ENCODE assay signal across 14 cellular contexts in the genomic region with DNA sequence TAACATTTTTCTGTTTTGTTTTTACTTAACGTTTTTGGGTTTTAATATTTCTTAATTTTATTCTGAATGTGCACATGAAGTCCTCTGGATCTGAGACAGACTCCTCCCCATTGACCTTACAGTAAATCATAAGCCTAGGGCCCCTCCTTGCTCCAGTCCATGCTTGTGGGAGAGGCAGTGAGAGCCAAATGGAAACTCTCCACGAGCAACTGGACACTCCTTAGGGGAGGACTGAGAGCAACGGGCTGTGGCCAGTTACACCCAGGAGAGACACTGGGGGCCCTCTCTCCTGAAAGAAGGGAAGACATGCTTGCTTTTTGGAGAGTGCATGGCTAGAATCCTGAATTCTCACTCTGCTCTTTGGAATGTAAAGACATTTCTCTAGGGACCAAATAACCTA. TPM values are rescaled to one million over a fixed set of nuclear protein-coding genes. Genes with fewer than 3 reads are reported as not detected.
A peak's percentile ranks its signal among the peaks of the same experiment; 100 is the strongest.
DNase-seq lines count a peak whose midpoint lies in the region; ATAC-seq and TF ChIP-seq lines count a peak whose summit lies in the region.
"Had no signal": no experiment of that assay in that cellular context is flagged by ENCODE, and none has a peak within 500 bp of the region (broad histone marks: within the 10 kb centered on the region; RNA-seq: fewer than 3 reads in every experiment).

No MANE protein-coding gene starts in this region.

- intact Hi-C loops in Right ventricle myocardium inferior (cut with DNase I) (no loop called here), left ventricle myocardium inferior (cut with micrococcal nuclease) (no loop called here), vagina (cut with DNase I) (no loop called here)

- TF ChIP-seq CTCF in left ventricle myocardium inferior (IDR thresholded peaks at IDR 0.05; ENCODE audit: borderline replicate concordance) = no peak
- TF ChIP-seq CTCF in foreskin fibroblast (IDR thresholded peaks at IDR 0.05; ENCODE audit: low read depth, low read length) = no peak
- no peak for TF ChIP-seq CTCF in vagina (IDR thresholded peaks at IDR 0.05)
- no peak for TF ChIP-seq CTCF in BE2C (IDR thresholded peaks at IDR 0.05; ENCODE audit: low read depth, low read length)

- H3K4me3 ChIP-seq in left ventricle myocardium inferior = no peak overlapping the region
- H3K4me3 ChIP-seq in foreskin fibroblast (ENCODE audit: low read depth in 1 of 2, low read length in 2 of 2) = no peak overlapping the region
- no peak overlapping the region for H3K4me3 ChIP-seq in vagina
- H3K4me3 ChIP-seq in BE2C (ENCODE audit: low read depth, low read length) = no peak overlapping the region

- peaks cover 41% of the 10 kb centered on the region for H3K27me3 ChIP-seq in left ventricle myocardium inferior (ENCODE audit: low read depth)
- no peaks in the 10 kb centered on the region for H3K27me3 ChIP-seq in vagina
- H3K27me3 ChIP-seq in BE2C = no peaks in the 10 kb centered on the region

- no peak for DNase-seq in Right ventricle myocardium inferior (ENCODE audit: missing footprints)
- DNase-seq in left ventricle myocardium inferior = no peak
- DNase-seq in foreskin fibroblast = peak; percentile 50 to 60
- DNase-seq in mucosa of gallbladder (ENCODE audit: low spot score) = peak; percentile 36
- peak; percentile 77 to 89 for DNase-seq in vagina (ENCODE audit: extremely low spot score in 2 of 2)
- no peak for DNase-seq in activated CD4-positive, alpha-beta T cell treated with anti-CD3 and anti-CD28 coated beads, Interleukin-2, amount 50 U/mL, for 4 hours
- DNase-seq in BE2C = no peak
- no peak for DNase-seq in HPDE6-E6E7 (ENCODE audit: extremely low spot score)
- DNase-seq: activated T-cell treated with anti-CD3 and anti-CD28 coated beads, Interleukin-2, amount 50 U/mL, for 1 hour; anterior cingulate cortex; DMS 273 treated with DMSO at 0.1 percent for 48 hours; naive B cell; NCI-H1417; NCI-H69 had no signal

- ATAC-seq in Right ventricle myocardium inferior = peak; percentile 94

- peaks cover 2% of the 10 kb centered on the region for H3K4me1 ChIP-seq in left ventricle myocardium inferior
- H3K4me1 ChIP-seq in vagina = peaks cover 18% of the 10 kb centered on the region
- no peaks in the 10 kb centered on the region for H3K4me1 ChIP-seq in BE2C

- H3K27ac ChIP-seq in left ventricle myocardium inferior (replicated peaks) = no peak overlapping the region
- peak overlapping the region; percentile 40 for H3K27ac ChIP-seq in vagina

- H3K36me3 ChIP-seq in left ventricle myocardium inferior (no peaks in the 10 kb centered on the region), vagina (no peaks in the 10 kb centered on the region), BE2C (no peaks in the 10 kb centered on the region)

- TF ChIP-seq POLR2A in vagina (IDR thresholded peaks at IDR 0.05) = no peak

- H3K9me3 ChIP-seq in left ventricle myocardium inferior (replicated peaks) (peaks cover 6% of the 10 kb centered on the region), vagina (no peaks in the 10 kb centered on the region), BE2C (no peaks in the 10 kb centered on the region)

RNA-seq across cellular contexts. Expression of a gene that starts 48.9 kb away (rescaled TPM):
- total RNA-seq in Right ventricle myocardium inferior (17.9 TPM), left ventricle myocardium inferior (15.8 TPM), mucosa of gallbladder (131 TPM), vagina (60.9 TPM)
- 83.3 TPM for polyA plus RNA-seq in BE2C (2012; ENCODE audit: insufficient read depth, insufficient read length, low read depth)

Comparison
In these comparisons a context has a peak if more than half of its experiments do, and no peak if none do; other contexts are left out.
1. DNase-seq: peak in foreskin fibroblast (2 of 2), mucosa of gallbladder (single experiment) and vagina (2 of 2); none in Right ventricle myocardium inferior (single experiment), left ventricle myocardium inferior (single experiment), activated CD4-positive, alpha-beta T cell treated with anti-CD3 and anti-CD28 coated beads, Interleukin-2, amount 50 U/mL, for 4 hours (0 of 2), BE2C (single experiment) and HPDE6-E6E7 (single experiment).